In the genomic region with DNA sequence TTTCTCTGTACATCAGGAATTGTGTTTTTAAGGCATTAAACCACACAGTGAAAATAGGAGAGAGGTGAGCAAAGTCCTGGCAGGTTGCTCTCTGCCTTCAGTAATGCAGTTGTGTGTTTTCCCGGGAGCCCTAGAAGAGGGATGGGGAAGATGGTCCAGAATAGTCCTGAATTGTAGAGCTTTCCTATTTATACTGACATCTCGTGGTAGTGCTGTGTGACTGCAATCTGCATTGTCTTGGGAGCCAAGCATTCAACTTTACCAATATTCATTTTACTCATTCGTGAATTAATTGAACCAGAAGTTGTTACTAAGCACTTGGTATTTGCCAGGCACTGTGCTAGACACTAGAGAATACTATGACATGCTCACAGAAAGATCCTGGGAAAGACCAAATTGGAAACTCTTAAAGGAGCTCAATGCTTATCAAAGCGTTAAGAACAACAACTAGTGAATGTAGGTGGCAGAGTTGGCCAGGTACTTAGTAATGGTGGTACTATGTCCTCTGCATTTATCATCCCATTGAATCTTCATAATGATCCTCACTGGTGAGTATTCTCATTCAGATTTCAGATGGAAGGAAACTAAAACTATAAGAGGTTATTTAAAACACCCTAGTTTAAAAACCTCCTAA, we compare ENCODE assay signal across 8 cellular contexts.
DNase-seq lines count a peak whose midpoint lies in the region; ATAC-seq and TF ChIP-seq lines count a peak whose summit lies in the region.

No MANE protein-coding gene starts in this region.

- H3K27me3 Mint-ChIP-seq in natural killer cell (ENCODE audit: low read depth in 2 of 2) = peaks cover 0 to 9% of the 10 kb centered on the region in 2 donors

- H3K27ac Mint-ChIP-seq in natural killer cell = no peak overlapping the region

- intact Hi-C loops in natural killer cell (cut with micrococcal nuclease) = loop anchor here (1.0 to 2.0 kb wide), 2 partner anchors 515 to 1102 kb away; no protein-coding TSS in a partner anchor

- no peak overlapping the region for H3K4me3 Mint-ChIP-seq in natural killer cell

- no peaks in the 10 kb centered on the region for H3K36me3 Mint-ChIP-seq in natural killer cell

- DNase-seq in SIG-M5 treated with dmso at 0.1 percent for 504 hours (lab: John Stamatoyannopoulos, UW; ENCODE audit: unreplicated experiment) (peak; percentile 27), SIG-M5 (lab: John Stamatoyannopoulos, UW) (no peak), HL-60 (ENCODE audit: low read depth in 1 of 2, low spot score in 1 of 2) (no peak), RKO (ENCODE audit: low spot score) (peak; percentile 53), natural killer cell (no peak), GF-D8 (lab: John Stamatoyannopoulos, UW) (no peak)

- H3K27ac ChIP-seq in HL-60 (replicated peaks) = no peak overlapping the region

- no peak overlapping the region for H3K4me3 ChIP-seq in HL-60 (replicated peaks; ENCODE audit: insufficient read depth, low read length)

- H3K9me3 Mint-ChIP-seq in natural killer cell = no peaks in the 10 kb centered on the region

- ATAC-seq in esophagus mucosa (peak; percentile 68), natural killer cell (peak in 2 of 3 donors; percentile 44 to 76), GM21737 (IDR thresholded peaks at IDR 0.05; ENCODE audit: unreplicated experiment) (no peak)

- TF ChIP-seq CTCF in HL-60 (IDR thresholded peaks at IDR 0.05; ENCODE audit: insufficient read depth, low read length) (peak; percentile 90), natural killer cell (IDR thresholded peaks at IDR 0.05) (peak; percentile 80)

- H3K27me3 ChIP-seq in HL-60 (ENCODE audit: insufficient read depth, poor library complexity, severe bottlenecking) = no peaks in the 10 kb centered on the region

- H3K4me1 Mint-ChIP-seq in natural killer cell = peaks cover 6 to 10% of the 10 kb centered on the region in 2 donors

Comparison
In these comparisons a context has a peak if more than half of its experiments do, and no peak if none do; other contexts are left out.
1. DNase-seq: peak in SIG-M5 treated with dmso at 0.1 percent for 504 hours (single experiment) and RKO (single experiment); none in SIG-M5 (single experiment), HL-60 (0 of 2), natural killer cell (single experiment) and GF-D8 (single experiment).